8 cellular contexts compared by ENCODE assay signal in the genomic region with DNA sequence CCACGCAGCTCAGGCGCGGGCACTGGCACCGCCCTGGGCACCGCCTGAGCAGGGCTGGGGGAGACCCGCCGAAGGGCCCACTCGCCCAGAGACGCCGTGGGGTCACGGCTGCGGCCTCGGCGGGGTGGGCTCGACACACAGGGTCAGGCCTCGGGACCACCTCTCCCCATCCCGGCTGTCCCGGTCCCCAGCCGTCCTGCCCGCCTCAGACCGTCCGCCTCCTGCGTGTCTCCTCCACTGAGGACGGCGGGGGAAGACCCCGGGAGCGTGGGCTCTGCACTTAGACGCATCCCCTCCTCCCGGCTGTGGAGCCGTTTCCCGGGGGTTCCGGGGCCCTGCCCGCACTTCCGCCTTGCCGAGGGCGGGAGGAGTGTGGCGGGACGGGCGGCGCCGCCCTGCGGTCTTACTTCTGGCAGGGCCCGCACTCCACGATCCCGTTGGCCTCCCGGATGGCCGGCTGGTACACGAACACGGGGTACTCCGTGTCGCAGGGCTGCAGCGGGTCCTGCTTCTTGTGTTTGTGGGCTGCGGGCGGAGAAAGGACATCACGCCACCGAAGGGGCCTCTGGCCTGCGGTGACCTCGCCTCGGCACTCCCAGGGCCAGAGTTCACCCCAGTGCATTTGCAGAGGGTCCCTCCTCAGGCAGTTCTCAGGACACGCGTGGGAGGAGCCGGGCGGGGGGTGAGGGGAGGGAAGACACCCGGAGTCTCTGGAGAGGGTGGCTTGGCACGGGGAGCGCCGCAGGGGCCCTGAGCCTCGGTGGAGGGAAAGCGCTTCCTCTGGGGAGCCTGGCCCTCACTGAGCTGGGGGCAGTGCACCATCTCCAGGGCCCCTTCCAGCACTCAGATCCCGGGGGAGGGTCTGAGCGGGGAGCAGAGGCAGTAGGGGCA. TPM values are rescaled to one million over a fixed set of nuclear protein-coding genes. Genes with fewer than 3 reads are reported as not detected.
A peak's percentile ranks its signal among the peaks of the same experiment; 100 is the strongest.
DNase-seq lines count a peak whose midpoint lies in the region; ATAC-seq and TF ChIP-seq lines count a peak whose summit lies in the region.

No MANE protein-coding gene starts in this region.

- H3K27ac ChIP-seq in MM.1S (ENCODE audit: low read length) = no peak overlapping the region
- peak overlapping the region; percentile 89 for H3K27ac ChIP-seq in left ventricle myocardium inferior (replicated peaks)

- no peak for TF ChIP-seq CTCF in MM.1S (IDR thresholded peaks at IDR 0.05; ENCODE audit: low read length)
- TF ChIP-seq CTCF in left ventricle myocardium inferior (IDR thresholded peaks at IDR 0.05; ENCODE audit: borderline replicate concordance) = no peak
- TF ChIP-seq CTCF in nephron progenitor cell (IDR thresholded peaks at IDR 0.05) = no peak

- peaks cover 62% of the 10 kb centered on the region for H3K4me1 Mint-ChIP-seq in nephron progenitor cell

- no peaks in the 10 kb centered on the region for H3K9me2 ChIP-seq in MM.1S (replicated peaks; ENCODE audit: insufficient read depth, low read length)

- H3K36me3 Mint-ChIP-seq in nephron progenitor cell (ENCODE audit: low read depth) = no peaks in the 10 kb centered on the region

- H3F3A ChIP-seq in MM.1S (ENCODE audit: insufficient read depth, low read length) = no peaks in the 10 kb centered on the region

- H3K27me3 ChIP-seq in MM.1S (replicated peaks; ENCODE audit: insufficient read depth, low read length) (peaks cover 4% of the 10 kb centered on the region; the same call in 1 of the 2 replicates), left ventricle myocardium inferior (ENCODE audit: low read depth) (no peaks in the 10 kb centered on the region)

- peak overlapping the region; percentile 99 for H3K4me2 ChIP-seq in MM.1S (ENCODE audit: low read depth, low read length)

- peak; percentile 25 for DNase-seq in MM.1S
- DNase-seq in activated gamma-delta T cell (lab: John Stamatoyannopoulos, UW) = peak; percentile 50
- peak; percentile 72 for DNase-seq in left ventricle myocardium inferior
- peak; percentile 31 to 50 (median 37) for DNase-seq in stimulated activated CD4-positive, alpha-beta T cell treated with anti-CD3 and anti-CD28 coated beads, Interleukin-12 subunit alpha, Interleukin-12 subunit beta, amount 100 ng/mL, for 48 hours (ENCODE audit: low read depth in 2 of 3, low spot score in 1 of 3)
- no peak for DNase-seq in NCI-H1105 (lab: John Stamatoyannopoulos, UW)
- no peak for DNase-seq in nephron progenitor cell
- no peak for DNase-seq in NCI-H526 (lab: John Stamatoyannopoulos, UW)

- no peak overlapping the region for H3K27ac Mint-ChIP-seq in nephron progenitor cell

- no peaks in the 10 kb centered on the region for H3K9me3 Mint-ChIP-seq in nephron progenitor cell

- H2AFZ ChIP-seq in MM.1S (ENCODE audit: low read length) = peak overlapping the region; percentile 96

- peak overlapping the region; percentile 70 for H3K9ac ChIP-seq in MM.1S (ENCODE audit: low read length)

- no peaks in the 10 kb centered on the region for H3K36me3 ChIP-seq in MM.1S (replicated peaks; ENCODE audit: insufficient read depth, low read length)
- no peaks in the 10 kb centered on the region for H3K36me3 ChIP-seq in left ventricle myocardium inferior

- no peaks in the 10 kb centered on the region for H3K79me2 ChIP-seq in MM.1S (ENCODE audit: low read length)

- H3K27me3 Mint-ChIP-seq in nephron progenitor cell (ENCODE audit: low read depth, poor library complexity) = peaks cover 24% of the 10 kb centered on the region

- H3K9me3 ChIP-seq in MM.1S (replicated peaks; ENCODE audit: insufficient read depth, low read length) = no peaks in the 10 kb centered on the region
- no peaks in the 10 kb centered on the region for H3K9me3 ChIP-seq in left ventricle myocardium inferior (replicated peaks)

- H3K4me3 Mint-ChIP-seq in nephron progenitor cell = no peak overlapping the region

- H3K4me1 ChIP-seq in MM.1S (ENCODE audit: low read length) = no peaks in the 10 kb centered on the region
- H3K4me1 ChIP-seq in left ventricle myocardium inferior = peaks cover 47% of the 10 kb centered on the region

- H4K20me1 ChIP-seq in MM.1S (ENCODE audit: insufficient read depth, low read length) = no peaks in the 10 kb centered on the region

- intact Hi-C loops in left ventricle myocardium inferior (cut with micrococcal nuclease) = loop anchor here (2.0 kb wide), 1 partner anchor 144 kb away; no protein-coding TSS in a partner anchor

- peak; percentile 17 for ATAC-seq in GM19035 (IDR thresholded peaks at IDR 0.05; ENCODE audit: unreplicated experiment)

- H3K4me3 ChIP-seq in MM.1S (ENCODE audit: low read length) (peak overlapping the region; percentile 81), left ventricle myocardium inferior (peak overlapping the region; percentile 80)

RNA-seq across cellular contexts. Expression of a gene that starts 23.1 kb away (rescaled TPM):
- total RNA-seq in left ventricle myocardium inferior = not detected

Comparison
In these comparisons a context has a peak if more than half of its experiments do, and no peak if none do; other contexts are left out.
1. DNase-seq: peak in MM.1S (single experiment), activated gamma-delta T cell (single experiment), left ventricle myocardium inferior (single experiment) and stimulated activated CD4-positive, alpha-beta T cell treated with anti-CD3 and anti-CD28 coated beads, Interleukin-12 subunit alpha, Interleukin-12 subunit beta, amount 100 ng/mL, for 48 hours (3 of 3); none in NCI-H1105 (single experiment), nephron progenitor cell (single experiment) and NCI-H526 (0 of 2).